Comparison of ENCODE assay signal across 13 cellular contexts in the genomic region with DNA sequence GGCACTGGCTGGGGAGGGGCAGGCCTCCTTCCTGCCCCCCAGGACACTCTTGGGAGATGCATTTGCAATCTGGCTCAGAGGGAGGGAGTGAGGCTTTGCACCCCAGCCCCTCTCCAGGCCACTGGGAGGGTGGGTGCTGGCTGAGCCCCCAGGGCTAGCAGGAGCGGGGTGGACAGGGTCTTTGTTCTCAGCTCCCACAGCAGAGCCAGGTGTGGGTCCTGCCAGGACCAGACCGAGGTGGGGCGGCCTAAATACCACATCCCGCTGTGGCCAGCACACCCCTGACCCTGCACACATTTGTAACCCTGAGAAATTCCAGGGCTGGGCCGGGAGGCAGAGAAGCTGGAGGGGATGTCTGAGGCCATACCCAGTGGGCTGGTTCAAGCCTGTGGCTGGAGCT. TPM values are rescaled to one million over a fixed set of nuclear protein-coding genes. Genes with fewer than 3 reads are reported as not detected.
A peak's percentile ranks its signal among the peaks of the same experiment; 100 is the strongest.
DNase-seq lines count a peak whose midpoint lies in the region; ATAC-seq lines count a peak whose summit lies in the region.
"Had no signal": no experiment of that assay in that cellular context is flagged by ENCODE, and none has a peak within 500 bp of the region (broad histone marks: within the 10 kb centered on the region; RNA-seq: fewer than 3 reads in every experiment).

No MANE protein-coding gene starts in this region.

- DNase-seq in activated T-cell treated with anti-CD3 and anti-CD28 coated beads, Interleukin-2, amount 50 U/mL, for 24 hours: peak; percentile 25
- no peak for DNase-seq in activated T-cell treated with anti-CD3 and anti-CD28 coated beads, Interleukin-2, amount 50 U/mL, for 4 hours
- DNase-seq in cardiac septum (ENCODE audit: low spot score) (peak; percentile 29), Right ventricle myocardium superior (no peak), mesenteric fat pad (ENCODE audit: low spot score) (peak; percentile 71), T-helper 1 cell (no peak)
- DNase-seq: Caco-2; CD8-positive, alpha-beta memory T cell; DND-41; GF-D8 had no signal

- H3K27ac Mint-ChIP-seq in activated T-cell treated with anti-CD3 and anti-CD28 coated beads, Interleukin-2, amount 50 U/mL, for 24 hours: no peak overlapping the region

- H3K9me3 Mint-ChIP-seq in activated T-cell treated with anti-CD3 and anti-CD28 coated beads, Interleukin-2, amount 50 U/mL, for 24 hours: peaks cover 7% of the 10 kb centered on the region
- peaks cover 15% of the 10 kb centered on the region for H3K9me3 Mint-ChIP-seq in activated T-cell treated with anti-CD3 and anti-CD28 coated beads, Interleukin-2, amount 50 U/mL, for 4 hours
- H3K9me3 Mint-ChIP-seq: CD8-positive, alpha-beta memory T cell had no signal

- no peak for ATAC-seq in activated T-cell treated with anti-CD3 and anti-CD28 coated beads, Interleukin-2, amount 50 U/mL, for 4 hours
- ATAC-seq in Right ventricle myocardium superior (ENCODE audit: poor library complexity): no peak
- ATAC-seq in GM21528 (IDR thresholded peaks at IDR 0.05; ENCODE audit: low FRiP score, unreplicated experiment): no peak
- no peak for ATAC-seq in HG02938 (IDR thresholded peaks at IDR 0.05; ENCODE audit: unreplicated experiment)
- ATAC-seq: HCT116 had no signal

- H3K4me3 Mint-ChIP-seq in activated T-cell treated with anti-CD3 and anti-CD28 coated beads, Interleukin-2, amount 50 U/mL, for 24 hours: no peak overlapping the region
- no peak overlapping the region for H3K4me3 Mint-ChIP-seq in activated T-cell treated with anti-CD3 and anti-CD28 coated beads, Interleukin-2, amount 50 U/mL, for 4 hours
- H3K4me3 Mint-ChIP-seq: CD8-positive, alpha-beta memory T cell had no signal

- H3K4me1 Mint-ChIP-seq in activated T-cell treated with anti-CD3 and anti-CD28 coated beads, Interleukin-2, amount 50 U/mL, for 24 hours (ENCODE audit: low read depth): peaks cover 76% of the 10 kb centered on the region
- H3K4me1 Mint-ChIP-seq in activated T-cell treated with anti-CD3 and anti-CD28 coated beads, Interleukin-2, amount 50 U/mL, for 4 hours (ENCODE audit: low read depth): peaks cover 69% of the 10 kb centered on the region

- H3K36me3 Mint-ChIP-seq in activated T-cell treated with anti-CD3 and anti-CD28 coated beads, Interleukin-2, amount 50 U/mL, for 24 hours (ENCODE audit: low read depth): peaks cover 37% of the 10 kb centered on the region
- H3K36me3 Mint-ChIP-seq in activated T-cell treated with anti-CD3 and anti-CD28 coated beads, Interleukin-2, amount 50 U/mL, for 4 hours (ENCODE audit: insufficient read depth): peaks cover 10% of the 10 kb centered on the region

- intact Hi-C loops in cardiac septum (cut with DNase I): no loop called here
- intact Hi-C loops in Right ventricle myocardium superior (cut with DNase I): no loop called here

- H3K27me3 Mint-ChIP-seq in activated T-cell treated with anti-CD3 and anti-CD28 coated beads, Interleukin-2, amount 50 U/mL, for 24 hours: no peaks in the 10 kb centered on the region
- no peaks in the 10 kb centered on the region for H3K27me3 Mint-ChIP-seq in activated T-cell treated with anti-CD3 and anti-CD28 coated beads, Interleukin-2, amount 50 U/mL, for 4 hours (ENCODE audit: low read depth)
- H3K27me3 Mint-ChIP-seq: CD8-positive, alpha-beta memory T cell had no signal

RNA-seq across cellular contexts. Expression of gene STARD5, which starts 41.0 kb away (rescaled TPM):
- 1 to 10 TPM; 2.8 to 5.3 (median 3.7) TPM for total RNA-seq in activated T-cell treated with anti-CD3 and anti-CD28 coated beads, Interleukin-2, amount 50 U/mL, for 4 hours
- total RNA-seq in cardiac septum (1.3 TPM), Right ventricle myocardium superior (2.3 TPM), mesenteric fat pad (3.3 TPM)

Comparison
In these comparisons a context has a peak if more than half of its experiments do, and no peak if none do; other contexts are left out.
1. DNase-seq: peak in activated T-cell treated with anti-CD3 and anti-CD28 coated beads, Interleukin-2, amount 50 U/mL, for 24 hours (single experiment), cardiac septum (single experiment) and mesenteric fat pad (single experiment); none in activated T-cell treated with anti-CD3 and anti-CD28 coated beads, Interleukin-2, amount 50 U/mL, for 4 hours (single experiment), Right ventricle myocardium superior (single experiment) and T-helper 1 cell (0 of 5).